Comparison of ENCODE assay signal across 10 cellular contexts in genomic region chr20:9514461-9515210, GRCh38. TPM values are rescaled to one million over a fixed set of nuclear protein-coding genes. Genes with fewer than 3 reads are reported as not detected.
DNase-seq lines count a peak whose midpoint lies in the region; ATAC-seq and TF ChIP-seq lines count a peak whose summit lies in the region.
"Had no signal": no experiment of that assay in that cellular context is flagged by ENCODE, and none has a peak within 500 bp of the region (broad histone marks: within the 10 kb centered on the region; RNA-seq: fewer than 3 reads in every experiment).

Gene LAMP5 (plus strand): TSS chr20:9514590. CDS start chr20:9514853, 263 bp downstream.

- H3K4me3 Mint-ChIP-seq in activated CD8-positive, alpha-beta T cell treated with anti-CD3 and anti-CD28 coated beads for 36 hours: no peak within 1 kb of the TSS
- H3K4me3 Mint-ChIP-seq in activated CD8-positive, alpha-beta T cell treated with anti-CD3 and anti-CD28 coated beads, Interleukin-2, amount 10 ng/mL, durations not matched to agents 7 days and 5 days: no peak within 1 kb of the TSS
- H3K4me3 Mint-ChIP-seq in activated CD4-positive, alpha-beta T cell treated with anti-CD3 and anti-CD28 coated beads, Interleukin-2, amount 10 ng/mL, durations not matched to agents 7 days and 5 days: no peak within 1 kb of the TSS

- no peaks in the 10 kb centered on the region for H3K9me3 ChIP-seq in upper lobe of right lung

- no peak for TF ChIP-seq CTCF in activated CD8-positive, alpha-beta T cell treated with anti-CD3 and anti-CD28 coated beads for 36 hours (IDR thresholded peaks at IDR 0.05)
- no peak for TF ChIP-seq CTCF in WI38 (IDR thresholded peaks at IDR 0.05; ENCODE audit: low read depth, low read length)
- no peak for TF ChIP-seq CTCF in upper lobe of right lung (IDR thresholded peaks at IDR 0.05)

- CTCF ChIA-PET in activated CD8-positive, alpha-beta T cell treated with anti-CD3 and anti-CD28 coated beads for 36 hours (lab: Charles Lee): interaction anchor here (0.6 kb wide), 1 partner anchor 107 kb away, joined by 3 read pairs; no protein-coding TSS in a partner anchor
- CTCF ChIA-PET in activated CD8-positive, alpha-beta T cell treated with anti-CD3 and anti-CD28 coated beads, Interleukin-2, amount 10 ng/mL, durations not matched to agents 7 days and 5 days (lab: Charles Lee): no interaction called here
- CTCF ChIA-PET in activated CD4-positive, alpha-beta T cell treated with anti-CD3 and anti-CD28 coated beads, Interleukin-2, amount 10 ng/mL, durations not matched to agents 7 days and 5 days (lab: Charles Lee): no interaction called here

- no peaks in the 10 kb centered on the region for H3K9me3 Mint-ChIP-seq in activated CD8-positive, alpha-beta T cell treated with anti-CD3 and anti-CD28 coated beads for 36 hours
- no peaks in the 10 kb centered on the region for H3K9me3 Mint-ChIP-seq in activated CD8-positive, alpha-beta T cell treated with anti-CD3 and anti-CD28 coated beads, Interleukin-2, amount 10 ng/mL, durations not matched to agents 7 days and 5 days (ENCODE audit: insufficient read depth)
- no peaks in the 10 kb centered on the region for H3K9me3 Mint-ChIP-seq in activated CD4-positive, alpha-beta T cell treated with anti-CD3 and anti-CD28 coated beads, Interleukin-2, amount 10 ng/mL, durations not matched to agents 7 days and 5 days

- H3K27ac Mint-ChIP-seq in activated CD8-positive, alpha-beta T cell treated with anti-CD3 and anti-CD28 coated beads for 36 hours: no peak within 1 kb of the TSS
- H3K27ac Mint-ChIP-seq in activated CD8-positive, alpha-beta T cell treated with anti-CD3 and anti-CD28 coated beads, Interleukin-2, amount 10 ng/mL, durations not matched to agents 7 days and 5 days: no peak within 1 kb of the TSS
- H3K27ac Mint-ChIP-seq in activated CD4-positive, alpha-beta T cell treated with anti-CD3 and anti-CD28 coated beads, Interleukin-2, amount 10 ng/mL, durations not matched to agents 7 days and 5 days: no peak within 1 kb of the TSS

- peaks cover 66% of the 10 kb centered on the region for H3K27me3 Mint-ChIP-seq in activated CD8-positive, alpha-beta T cell treated with anti-CD3 and anti-CD28 coated beads for 36 hours
- H3K27me3 Mint-ChIP-seq in activated CD8-positive, alpha-beta T cell treated with anti-CD3 and anti-CD28 coated beads, Interleukin-2, amount 10 ng/mL, durations not matched to agents 7 days and 5 days (ENCODE audit: low read depth): peaks cover 69% of the 10 kb centered on the region
- peaks cover 75% of the 10 kb centered on the region for H3K27me3 Mint-ChIP-seq in activated CD4-positive, alpha-beta T cell treated with anti-CD3 and anti-CD28 coated beads, Interleukin-2, amount 10 ng/mL, durations not matched to agents 7 days and 5 days

- peaks cover 2% of the 10 kb centered on the region for H3K4me1 Mint-ChIP-seq in activated CD8-positive, alpha-beta T cell treated with anti-CD3 and anti-CD28 coated beads for 36 hours (ENCODE audit: low read depth)
- no peaks in the 10 kb centered on the region for H3K4me1 Mint-ChIP-seq in activated CD8-positive, alpha-beta T cell treated with anti-CD3 and anti-CD28 coated beads, Interleukin-2, amount 10 ng/mL, durations not matched to agents 7 days and 5 days (ENCODE audit: low read depth)
- no peaks in the 10 kb centered on the region for H3K4me1 Mint-ChIP-seq in activated CD4-positive, alpha-beta T cell treated with anti-CD3 and anti-CD28 coated beads, Interleukin-2, amount 10 ng/mL, durations not matched to agents 7 days and 5 days

- POLR2A ChIA-PET in activated CD8-positive, alpha-beta T cell treated with anti-CD3 and anti-CD28 coated beads for 36 hours (lab: Charles Lee): no interaction called here
- POLR2A ChIA-PET in activated CD8-positive, alpha-beta T cell treated with anti-CD3 and anti-CD28 coated beads, Interleukin-2, amount 10 ng/mL, durations not matched to agents 7 days and 5 days (lab: Charles Lee): no interaction called here
- POLR2A ChIA-PET in activated CD4-positive, alpha-beta T cell treated with anti-CD3 and anti-CD28 coated beads, Interleukin-2, amount 10 ng/mL, durations not matched to agents 7 days and 5 days (lab: Charles Lee): no interaction called here

- peak; percentile 12 for DNase-seq in activated CD8-positive, alpha-beta T cell treated with anti-CD3 and anti-CD28 coated beads for 36 hours
- no peak for DNase-seq in activated CD8-positive, alpha-beta T cell treated with anti-CD3 and anti-CD28 coated beads, Interleukin-2, amount 10 ng/mL, durations not matched to agents 7 days and 5 days
- DNase-seq in iPS-NIHi7 (ENCODE audit: extremely low spot score): peak; percentile 71
- DNase-seq in upper lobe of right lung: no peak
- DNase-seq in SKM-1 treated with dmso at 0.1 percent for 144 hours (lab: John Stamatoyannopoulos, UW; ENCODE audit: unreplicated experiment): no peak
- no peak for DNase-seq in activated CD4-positive, alpha-beta T cell treated with anti-CD3 and anti-CD28 coated beads, Interleukin-2, amount 10 ng/mL, durations not matched to agents 7 days and 5 days
- DNase-seq in activated naive CD4-positive, alpha-beta T cell treated with anti-CD3 and anti-CD28 coated beads, Interleukin-2, amount 50 U/mL, for 16 hours: no peak

- intact Hi-C loops in activated CD8-positive, alpha-beta T cell treated with anti-CD3 and anti-CD28 coated beads for 36 hours (cut with micrococcal nuclease): no loop called here
- intact Hi-C loops in upper lobe of right lung (cut with DNase I): no loop called here

- peaks cover 37% of the 10 kb centered on the region for H3K27me3 ChIP-seq in upper lobe of right lung

- no peaks in the 10 kb centered on the region for H3K36me3 ChIP-seq in upper lobe of right lung

- no peaks in the 10 kb centered on the region for H3K36me3 Mint-ChIP-seq in activated CD8-positive, alpha-beta T cell treated with anti-CD3 and anti-CD28 coated beads for 36 hours (ENCODE audit: low read depth)
- H3K36me3 Mint-ChIP-seq in activated CD8-positive, alpha-beta T cell treated with anti-CD3 and anti-CD28 coated beads, Interleukin-2, amount 10 ng/mL, durations not matched to agents 7 days and 5 days (ENCODE audit: low read depth): no peaks in the 10 kb centered on the region
- H3K36me3 Mint-ChIP-seq in activated CD4-positive, alpha-beta T cell treated with anti-CD3 and anti-CD28 coated beads, Interleukin-2, amount 10 ng/mL, durations not matched to agents 7 days and 5 days (ENCODE audit: low read depth): no peaks in the 10 kb centered on the region

- no peak within 1 kb of the TSS for H3K27ac ChIP-seq in upper lobe of right lung
- H3K27ac ChIP-seq: C4-2B had no signal

- no peak for ATAC-seq in activated CD8-positive, alpha-beta T cell treated with anti-CD3 and anti-CD28 coated beads for 36 hours
- no peak for ATAC-seq in activated CD8-positive, alpha-beta T cell treated with anti-CD3 and anti-CD28 coated beads, Interleukin-2, amount 10 ng/mL, durations not matched to agents 7 days and 5 days
- ATAC-seq in upper lobe of right lung: peak; percentile 44

- H3K4me3 ChIP-seq in WI38 (ENCODE audit: low read depth, low read length) (peak within 1 kb of the TSS; percentile 26), upper lobe of right lung (peak within 1 kb of the TSS; percentile 26)

- H3K4me1 ChIP-seq in upper lobe of right lung: peaks cover 22% of the 10 kb centered on the region

RNA-seq across cellular contexts. Expression of gene LAMP5, which starts in this region (rescaled TPM):
- not detected for total RNA-seq in activated CD8-positive, alpha-beta T cell treated with anti-CD3 and anti-CD28 coated beads for 36 hours
- not detected for total RNA-seq in activated CD8-positive, alpha-beta T cell treated with anti-CD3 and anti-CD28 coated beads, Interleukin-2, amount 10 ng/mL, durations not matched to agents 7 days and 5 days
- 0.49 TPM for total RNA-seq in upper lobe of right lung
- total RNA-seq in activated CD4-positive, alpha-beta T cell treated with anti-CD3 and anti-CD28 coated beads, Interleukin-2, amount 10 ng/mL, durations not matched to agents 7 days and 5 days: not detected
- total RNA-seq: T-helper 2 cell treated with Interferon-gamma antibody and Interleukin-4, amounts not matched to agents 100 ng/mL and 5 ng/mL, for 36 hours had no signal

Comparison
In these comparisons a context has a peak if more than half of its experiments do, and no peak if none do; other contexts are left out.
1. Peak in DNase-seq in activated CD8-positive, alpha-beta T cell treated with anti-CD3 and anti-CD28 coated beads for 36 hours; RNA of the gene not detected or under 1 TPM.
2. Peak in ATAC-seq and H3K4me3 ChIP-seq in upper lobe of right lung; RNA of the gene not detected or under 1 TPM.